8 cellular contexts compared by ENCODE assay signal in the genomic region with DNA sequence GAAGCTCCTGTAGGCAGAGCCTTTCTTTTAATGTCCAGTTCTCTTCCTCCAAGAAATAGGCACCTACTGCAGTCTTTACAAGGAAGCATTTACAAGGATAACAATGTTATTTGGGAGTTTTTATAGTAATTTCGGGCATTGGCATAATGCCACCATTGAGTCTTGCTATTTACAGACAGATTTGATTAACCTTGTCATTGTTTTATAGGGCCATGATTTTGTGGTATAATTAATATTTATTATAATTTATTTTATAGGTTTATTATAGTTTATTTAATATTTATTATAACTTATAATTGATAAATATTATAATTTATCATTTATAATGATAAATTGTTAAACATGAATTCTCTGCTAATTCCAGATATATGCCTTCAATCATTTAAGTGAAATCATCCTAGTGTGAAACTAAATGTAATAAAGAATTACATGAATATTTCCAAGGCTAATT. TPM values are rescaled to one million over a fixed set of nuclear protein-coding genes. Genes with fewer than 3 reads are reported as not detected.
A peak's percentile ranks its signal among the peaks of the same experiment; 100 is the strongest.
DNase-seq lines count a peak whose midpoint lies in the region; ATAC-seq and TF ChIP-seq lines count a peak whose summit lies in the region.

No MANE protein-coding gene starts in this region.

- no peak for DNase-seq in H7
- DNase-seq in stimulated activated naive B cell treated with anti-CD40 and anti-IgM and Interleukin-4, amounts not matched to agents 10 μg/mL and 1 μg/mL and 100 μg/mL, for 72 hours: no peak
- no peak for DNase-seq in central memory CD4-positive, alpha-beta T cell
- no peak for DNase-seq in GM10266 (ENCODE audit: extremely low spot score)
- DNase-seq in NK-92 (lab: John Stamatoyannopoulos, UW; ENCODE audit: unreplicated experiment): no peak

- peaks cover 11 to 26% of the 10 kb centered on the region in 2 donors for H3K4me1 Mint-ChIP-seq in stimulated activated naive B cell treated with anti-CD40 and anti-IgM and Interleukin-4, amounts not matched to agents 10 μg/mL and 1 μg/mL and 100 μg/mL, for 72 hours

- 0 to 5% methylated on average over 1 of the region's 1 CpG for WGBS in gastroesophageal sphincter (ENCODE audit: low coverage in 1 of 2), 2 donors

- peak overlapping the region; percentile 95 for H3K27ac Mint-ChIP-seq in stimulated activated naive B cell treated with anti-CD40 and anti-IgM and Interleukin-4, amounts not matched to agents 10 μg/mL and 1 μg/mL and 100 μg/mL, for 72 hours

- no peaks in the 10 kb centered on the region for H3K9me3 ChIP-seq in gastroesophageal sphincter

- H3K27ac ChIP-seq in VCaP: peak overlapping the region; percentile 70
- H3K27ac ChIP-seq in gastroesophageal sphincter: peak overlapping the region; percentile 52 to 94 (median 92)

- no peaks in the 10 kb centered on the region for H3K9me3 Mint-ChIP-seq in stimulated activated naive B cell treated with anti-CD40 and anti-IgM and Interleukin-4, amounts not matched to agents 10 μg/mL and 1 μg/mL and 100 μg/mL, for 72 hours

- no peaks in the 10 kb centered on the region for H3K27me3 Mint-ChIP-seq in stimulated activated naive B cell treated with anti-CD40 and anti-IgM and Interleukin-4, amounts not matched to agents 10 μg/mL and 1 μg/mL and 100 μg/mL, for 72 hours

- no peak for TF ChIP-seq POLR2A in gastroesophageal sphincter (IDR thresholded peaks at IDR 0.05)

- H3K36me3 ChIP-seq in H7 (replicated peaks; ENCODE audit: control insufficient read depth, insufficient read depth, low read length): peaks cover 3% of the 10 kb centered on the region
- peaks cover 0 to 4% of the 10 kb centered on the region in 2 donors for H3K36me3 ChIP-seq in gastroesophageal sphincter

- no peak for TF ChIP-seq CTCF in VCaP (conservative IDR thresholded peaks at IDR 0.05)
- no peak for TF ChIP-seq CTCF in gastroesophageal sphincter (IDR thresholded peaks at IDR 0.05)
- TF ChIP-seq CTCF in GM10266 (IDR thresholded peaks at IDR 0.05; ENCODE audit: control insufficient read depth, insufficient read depth, low read depth, missing control alignments): no peak

- ATAC-seq in gastroesophageal sphincter (no peak), GM18520 (IDR thresholded peaks at IDR 0.05; ENCODE audit: unreplicated experiment) (no peak)
- ATAC-seq in stimulated activated naive B cell treated with anti-CD40 and anti-IgM and Interleukin-4, amounts not matched to agents 10 μg/mL and 1 μg/mL and 100 μg/mL, for 72 hours (replicated peaks): no peak

- peaks cover 4 to 26% (median 7%) of the 10 kb centered on the region in 3 donors for H3K4me1 ChIP-seq in gastroesophageal sphincter

- TF ChIP-seq EP300 in gastroesophageal sphincter (IDR thresholded peaks at IDR 0.05): no peak

- peaks cover 25 to 27% of the 10 kb centered on the region in 2 donors for H3K36me3 Mint-ChIP-seq in stimulated activated naive B cell treated with anti-CD40 and anti-IgM and Interleukin-4, amounts not matched to agents 10 μg/mL and 1 μg/mL and 100 μg/mL, for 72 hours

- H3K4me3 ChIP-seq in H7 (ENCODE audit: insufficient read depth, low read depth, low read length) (peak overlapping the region; percentile 68), gastroesophageal sphincter (peak overlapping the region; percentile 37 to 69)

- H3K4me3 Mint-ChIP-seq in stimulated activated naive B cell treated with anti-CD40 and anti-IgM and Interleukin-4, amounts not matched to agents 10 μg/mL and 1 μg/mL and 100 μg/mL, for 72 hours: peak overlapping the region; percentile 94 to 96

- H3K27me3 ChIP-seq in H7 (ENCODE audit: control insufficient read depth, insufficient read depth, low read length) (no peaks in the 10 kb centered on the region), gastroesophageal sphincter (no peaks in the 10 kb centered on the region)

RNA-seq across cellular contexts. Expression of a gene that starts 0.6 kb away (rescaled TPM):
- total RNA-seq in H7 (2014; rRNA removed; shearing (Covaris generic)): 36.2 and 58.3 TPM in 2 replicates
- 10 to 100 TPM; 17.9 to 32.7 (median 25.6) TPM for total RNA-seq in gastroesophageal sphincter
